ENCODE assay signal across 30 cellular contexts in genomic region chr13:109249780-109250528, GRCh38.
DNase-seq lines count a peak whose midpoint lies in the region; ATAC-seq and TF ChIP-seq lines count a peak whose summit lies in the region.
"Had no signal": no experiment of that assay in that cellular context is flagged by ENCODE, and none has a peak within 500 bp of the region (broad histone marks: within the 10 kb centered on the region; RNA-seq: fewer than 3 reads in every experiment).

No MANE protein-coding gene starts in this region.

- no peak overlapping the region for H2BK5ac ChIP-seq in IMR-90 (ENCODE audit: low read depth, low read length, poor library complexity, severe bottlenecking)

- TF ChIP-seq POLR2A in IMR-90 (IDR thresholded peaks at IDR 0.05; ENCODE audit: low read depth, low read length) = no peak

- H3K27me3 ChIP-seq in IMR-90 (ENCODE audit: control insufficient read depth, insufficient read depth, low read length) = no peaks in the 10 kb centered on the region
- H3K27me3 ChIP-seq in SJSA1 (replicated peaks) = no peaks in the 10 kb centered on the region
- H3K27me3 ChIP-seq: BE2C, Peyer's patch, SJCRH30, tibial nerve had no signal

- H3K79me1 ChIP-seq in IMR-90 (ENCODE audit: low read depth in 1 of 2, low read length in 2 of 2) = no peaks in the 10 kb centered on the region

- no peak overlapping the region for H3K27ac ChIP-seq in IMR-90 (ENCODE audit: insufficient read depth, low read length)
- H3K27ac ChIP-seq in SJSA1 = no peak overlapping the region
- H3K27ac ChIP-seq: coronary artery, Peyer's patch, SJCRH30, tibial nerve had no signal

- H2BK20ac ChIP-seq in IMR-90 (ENCODE audit: low read depth, low read length) = no peak overlapping the region

- H4K20me1 ChIP-seq in IMR-90 (ENCODE audit: insufficient read depth, low read length) = no peaks in the 10 kb centered on the region

- BruUV-seq in IMR-90 (replicated peaks; lab: Mats Ljungman, UMichigan) = no TSS peak

- TF ChIP-seq RAD21 in IMR-90 (IDR thresholded peaks at IDR 0.05; ENCODE audit: low read length) = no peak

- no CpG with 5 or more reads among the region's 4 CpGs for WGBS in IMR-90 (ENCODE audit: extremely low coverage in 2 of 2, insufficient read length in 1 of 2), 2 experiments

- H3K9me1 ChIP-seq in IMR-90 (ENCODE audit: insufficient read depth, low read length) = no peaks in the 10 kb centered on the region

- POLR2A ChIA-PET in IMR-90 (lab: Charles Lee; ENCODE audit: unreplicated experiment) = no interaction called here

- no peak overlapping the region for H2BK120ac ChIP-seq in IMR-90 (ENCODE audit: low read depth, low read length)

- H3K4me2 ChIP-seq in IMR-90 (ENCODE audit: low read depth, low read length) = no peak overlapping the region

- H4K8ac ChIP-seq in IMR-90 (ENCODE audit: low read depth in 2 of 2, low read length in 2 of 2) = no peak overlapping the region

- no peak overlapping the region for H4K91ac ChIP-seq in IMR-90 (ENCODE audit: insufficient read depth, low read depth, low read length)

- H3K4me1 ChIP-seq in IMR-90 (ENCODE audit: control insufficient read depth, insufficient read depth, low read length) (no peaks in the 10 kb centered on the region), SJSA1 (replicated peaks) (peaks cover 45% of the 10 kb centered on the region)
- H3K4me1 ChIP-seq: BE2C, Peyer's patch, tibial nerve had no signal

- H3K18ac ChIP-seq in IMR-90 (ENCODE audit: low read depth, low read length) = no peak overlapping the region

- H3K4me3 ChIP-seq in IMR-90 (ENCODE audit: insufficient read depth, low read depth, low read length) = no peak overlapping the region
- H3K4me3 ChIP-seq in SJSA1 = no peak overlapping the region
- H3K4me3 ChIP-seq: coronary artery, mucosa of descending colon, Peyer's patch, SJCRH30, tibial nerve had no signal

- H3K9me3 ChIP-seq in IMR-90 (ENCODE audit: control insufficient read depth, insufficient read depth, low read length) (no peaks in the 10 kb centered on the region; the same call in 1 of the 2 replicates), SJSA1 (replicated peaks) (peaks cover 4% of the 10 kb centered on the region)
- H3K9me3 ChIP-seq: BE2C, mucosa of descending colon, Peyer's patch had no signal

- H3K14ac ChIP-seq in IMR-90 (replicated peaks; ENCODE audit: low read depth, low read length) = no peak overlapping the region

- intact Hi-C loops in IMR-90 (cut with micrococcal nuclease) = loop anchor here (10.0 kb wide), 2 partner anchors 285 to 495 kb away; no protein-coding TSS in a partner anchor

- ATAC-seq in IMR-90 (ENCODE audit: low read depth) = no peak
- no peak for ATAC-seq in GM18519 (IDR thresholded peaks at IDR 0.05; ENCODE audit: low FRiP score, unreplicated experiment)
- ATAC-seq: mucosa of descending colon, T-cell had no signal

- H2AK9ac ChIP-seq in IMR-90 (replicated peaks; ENCODE audit: low read depth, low read length, poor library complexity) = no peak overlapping the region

- no peak overlapping the region; the same call in 2 of the 3 replicates for H2BK15ac ChIP-seq in IMR-90 (ENCODE audit: low read depth, low read length)

- no peak overlapping the region for H3K9ac ChIP-seq in IMR-90 (ENCODE audit: low read depth, low read length)

- H3K56ac ChIP-seq in IMR-90 (ENCODE audit: extremely low read depth, insufficient read depth, low read length) = no peak overlapping the region

- CTCF ChIA-PET in IMR-90 (lab: Yijun Ruan, JAX) = no interaction called here

- dilution Hi-C loops in IMR-90 (cut with HindIII; ENCODE audit: low sequenced_read_pairs, unreplicated experiment) = no loop called here

- H4K5ac ChIP-seq in IMR-90 (ENCODE audit: low read depth, low read length) = no peak overlapping the region

- H2AK5ac ChIP-seq in IMR-90 (ENCODE audit: low read depth, low read length) = no peak overlapping the region

- DNase-seq in COLO829 (ENCODE audit: low spot score) (peak; percentile 23), IMR-90 (no peak), SJSA1 (ENCODE audit: low read depth in 1 of 2, low spot score in 2 of 2) (peak; percentile 51), iris pigment epithelial cell (ENCODE audit: low read depth) (peak; percentile 25), superior temporal gyrus (ENCODE audit: extremely low spot score) (no peak), NCI-H1105 (lab: John Stamatoyannopoulos, UW) (no peak)
- no peak for DNase-seq in activated CD4-positive, alpha-beta T cell treated with anti-CD3 and anti-CD28 coated beads, Interleukin-2, amount 50 U/mL, for 48 hours
- DNase-seq: activated B cell treated with CpG ODN at 0.5 μM for 24 hours; activated CD4-positive, alpha-beta T cell treated with anti-CD3 and anti-CD28 coated beads, Interleukin-2, amount 10 ng/mL, durations not matched to agents 7 days and 5 days; activated effector memory CD4-positive, alpha-beta T cell treated with Interleukin-2 at 50 U/mL for 16 hours; activated T-cell treated with anti-CD3 and anti-CD28 coated beads, Interleukin-2, amount 50 U/mL, for 1 hour; aorta; BE2C; CD8-positive, alpha-beta memory T cell; DMS 273 treated with DMSO at 0.1 percent for 48 hours; effector CD8-positive, alpha-beta T cell; erythroblast; kidney; mucosa of descending colon; NCI-H1092 treated with DMSO at 0.1 percent for 48 hours; NCI-H2029; NCI-H524; NK-92 treated with Interleukin-12 subunit alpha and Interleukin-12 subunit beta, amount 100 ng/mL, for 24 hours; Peyer's patch; SJCRH30; stimulated activated CD4-positive, alpha-beta T cell treated with anti-CD3 and anti-CD28 coated beads, Interleukin-4, amount 100 ng/mL, for 24 hours; T-cell had no signal

- TF ChIP-seq CTCF in IMR-90 (conservative IDR thresholded peaks at IDR 0.05; ENCODE audit: low read depth, low read length) = no peak

- H3K36me3 ChIP-seq in IMR-90 (ENCODE audit: control insufficient read depth, insufficient read depth, low read length) (no peaks in the 10 kb centered on the region), SJSA1 (no peaks in the 10 kb centered on the region; the same call in 1 of the 2 replicates)
- H3K36me3 ChIP-seq: BE2C, Peyer's patch, SJCRH30, tibial nerve had no signal

- in situ Hi-C loops in IMR-90 (cut with MboI; ENCODE audit: low sequenced_read_pairs) = loop anchor here (5.0 kb wide), 1 partner anchor 98 kb away; no protein-coding TSS in a partner anchor

- no peak overlapping the region for H3K23ac ChIP-seq in IMR-90 (ENCODE audit: low read depth, low read length)

- 0 out of 2 replicates have a peak overlapping the region, but pooled peaks have one; percentile 16 for H3K4ac ChIP-seq in IMR-90 (ENCODE audit: low read depth, low read length)

- H2AFZ ChIP-seq in IMR-90 (replicated peaks; ENCODE audit: low read length, poor library complexity) = no peak overlapping the region

TF ChIP-seq in IMR-90, 13 proteins besides CTCF, POLR2A, EP300 and RAD21:
- TF ChIP-seq SMC3 (IDR thresholded peaks at IDR 0.05; ENCODE audit: low read depth, low read length) (no peak), MAFK (IDR thresholded peaks at IDR 0.05; ENCODE audit: low read depth, low read length) (no peak), MAZ (IDR thresholded peaks at IDR 0.05; ENCODE audit: borderline replicate concordance, low read depth, low read length) (no peak), RFX5 (IDR thresholded peaks at IDR 0.05; ENCODE audit: low read depth, low read length) (no peak), CHD1 (IDR thresholded peaks at IDR 0.05; ENCODE audit: low read depth, low read length) (no peak), BHLHE40 (IDR thresholded peaks at IDR 0.05; ENCODE audit: low read depth, low read length) (no peak), RCOR1 (IDR thresholded peaks at IDR 0.05; ENCODE audit: insufficient replicate concordance, low read length) (no peak), NFE2L2 (IDR thresholded peaks at IDR 0.05; ENCODE audit: low read depth, low read length) (no peak), FOS (IDR thresholded peaks at IDR 0.05; ENCODE audit: low read depth, low read length) (no peak), CEBPB (IDR thresholded peaks at IDR 0.05; ENCODE audit: low read depth, low read length) (no peak), MXI1 (IDR thresholded peaks at IDR 0.05; ENCODE audit: borderline replicate concordance, low read depth, low read length) (no peak)
- TF ChIP-seq, protein P1, sequence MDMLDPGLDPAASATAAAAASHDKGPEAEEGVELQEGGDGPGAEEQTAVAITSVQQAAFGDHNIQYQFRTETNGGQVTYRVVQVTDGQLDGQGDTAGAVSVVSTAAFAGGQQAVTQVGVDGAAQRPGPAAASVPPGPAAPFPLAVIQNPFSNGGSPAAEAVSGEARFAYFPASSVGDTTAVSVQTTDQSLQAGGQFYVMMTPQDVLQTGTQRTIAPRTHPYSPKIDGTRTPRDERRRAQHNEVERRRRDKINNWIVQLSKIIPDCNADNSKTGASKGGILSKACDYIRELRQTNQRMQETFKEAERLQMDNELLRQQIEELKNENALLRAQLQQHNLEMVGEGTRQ (IDR thresholded peaks at IDR 0.05; ENCODE audit: low read depth, low read length) = no peak
- TF ChIP-seq, protein P2, sequence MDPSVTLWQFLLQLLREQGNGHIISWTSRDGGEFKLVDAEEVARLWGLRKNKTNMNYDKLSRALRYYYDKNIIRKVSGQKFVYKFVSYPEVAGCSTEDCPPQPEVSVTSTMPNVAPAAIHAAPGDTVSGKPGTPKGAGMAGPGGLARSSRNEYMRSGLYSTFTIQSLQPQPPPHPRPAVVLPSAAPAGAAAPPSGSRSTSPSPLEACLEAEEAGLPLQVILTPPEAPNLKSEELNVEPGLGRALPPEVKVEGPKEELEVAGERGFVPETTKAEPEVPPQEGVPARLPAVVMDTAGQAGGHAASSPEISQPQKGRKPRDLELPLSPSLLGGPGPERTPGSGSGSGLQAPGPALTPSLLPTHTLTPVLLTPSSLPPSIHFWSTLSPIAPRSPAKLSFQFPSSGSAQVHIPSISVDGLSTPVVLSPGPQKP (IDR thresholded peaks at IDR 0.05; ENCODE audit: borderline replicate concordance, low read depth, low read length) = no peak

Comparison
In these comparisons a context has a peak if more than half of its experiments do, and no peak if none do; other contexts are left out.
1. DNase-seq: peak in COLO829 (single experiment), SJSA1 (2 of 2) and iris pigment epithelial cell (single experiment); none in IMR-90 (single experiment), superior temporal gyrus (single experiment), activated CD4-positive, alpha-beta T cell treated with anti-CD3 and anti-CD28 coated beads, Interleukin-2, amount 50 U/mL, for 48 hours (0 of 2) and NCI-H1105 (single experiment).